19 cellular contexts compared by ENCODE assay signal in the genomic region with DNA sequence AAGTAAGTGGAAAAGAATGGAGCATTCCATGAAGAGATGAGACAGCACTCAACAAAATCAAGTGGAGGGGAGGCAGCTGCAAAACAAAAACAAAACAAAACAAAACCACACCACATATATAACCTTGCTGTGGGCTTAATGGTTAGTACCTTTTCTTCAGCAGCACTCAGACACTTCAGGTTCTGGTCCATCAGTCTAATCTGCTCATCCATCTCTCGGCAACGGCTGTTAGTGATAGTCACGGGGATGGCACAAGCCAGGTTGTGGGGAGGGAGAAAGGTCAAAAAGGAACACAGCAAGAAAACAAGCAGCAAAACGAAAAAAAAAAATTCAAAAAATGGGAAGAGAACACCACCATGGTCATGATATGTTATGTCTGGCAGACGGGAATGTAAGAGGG. TPM values are rescaled to one million over a fixed set of nuclear protein-coding genes. Genes with fewer than 3 reads are reported as not detected.
DNase-seq lines count a peak whose midpoint lies in the region; ATAC-seq lines count a peak whose summit lies in the region.
"Had no signal": no experiment of that assay in that cellular context is flagged by ENCODE, and none has a peak within 500 bp of the region (broad histone marks: within the 10 kb centered on the region; RNA-seq: fewer than 3 reads in every experiment).

No MANE protein-coding gene starts in this region.

- no peak overlapping the region for H3K4me2 ChIP-seq in mesenchymal stem cell (ENCODE audit: low read length, poor library complexity, severe bottlenecking)

- H3K36me3 Mint-ChIP-seq in activated naive CD4-positive, alpha-beta T cell treated with anti-CD3 and anti-CD28 coated beads, Interleukin-2, amount 50 U/mL, for 72 hours = peaks cover 30 to 72% of the 10 kb centered on the region in 2 donors
- H3K36me3 Mint-ChIP-seq in activated T-helper 2 cell treated with anti-CD3 and anti-CD28 coated beads, Interferon-gamma antibody, Interleukin-2, Interleukin-4, amounts not matched to agents 10 μg/mL and 5 μg/mL and 100 μg/mL, durations not matched to agents 14 hours and 24 hours and 36 hours (ENCODE audit: low read depth) = peaks cover 82% of the 10 kb centered on the region

- no peaks in the 10 kb centered on the region for H3K9me3 ChIP-seq in mesenchymal stem cell (ENCODE audit: control insufficient read depth, low read length)
- H3K9me3 ChIP-seq: MG63, thoracic aorta had no signal

- H2AK5ac ChIP-seq in mesenchymal stem cell (ENCODE audit: low read length, severe bottlenecking) = no peak overlapping the region

- H2BK120ac ChIP-seq in mesenchymal stem cell (ENCODE audit: low read depth, low read length) = no peak overlapping the region

- no peak overlapping the region for H2AFZ ChIP-seq in mesenchymal stem cell (ENCODE audit: low read depth, low read length)

- peaks cover 41% of the 10 kb centered on the region for H3K4me1 Mint-ChIP-seq in activated T-helper 2 cell treated with anti-CD3 and anti-CD28 coated beads, Interferon-gamma antibody, Interleukin-2, Interleukin-4, amounts not matched to agents 10 μg/mL and 5 μg/mL and 100 μg/mL, durations not matched to agents 14 hours and 24 hours and 36 hours (ENCODE audit: low read depth)
- peaks cover 65% of the 10 kb centered on the region for H3K4me1 Mint-ChIP-seq in stimulated activated naive CD8-positive, alpha-beta T cell treated with anti-CD3 and anti-CD28 coated beads, Interleukin-15, amount 100 ng/mL, for 72 hours

- intact Hi-C loops in activated T-helper 2 cell treated with anti-CD3 and anti-CD28 coated beads, Interferon-gamma antibody, Interleukin-2, Interleukin-4, amounts not matched to agents 10 μg/mL and 5 μg/mL and 100 μg/mL, durations not matched to agents 14 hours and 24 hours and 36 hours (cut with micrococcal nuclease) = loop anchor here (1.0 to 2.0 kb wide), 2 partner anchors 10 to 15 kb away; no protein-coding TSS in a partner anchor

- H3K27ac Mint-ChIP-seq in activated naive CD4-positive, alpha-beta T cell treated with anti-CD3 and anti-CD28 coated beads, Interleukin-2, amount 50 U/mL, for 72 hours = peak overlapping the region; percentile 94 to 97
- peak overlapping the region; percentile 79 for H3K27ac Mint-ChIP-seq in activated T-helper 2 cell treated with anti-CD3 and anti-CD28 coated beads, Interferon-gamma antibody, Interleukin-2, Interleukin-4, amounts not matched to agents 10 μg/mL and 5 μg/mL and 100 μg/mL, durations not matched to agents 14 hours and 24 hours and 36 hours
- peak overlapping the region; percentile 1 to 93 for H3K27ac Mint-ChIP-seq in stimulated activated naive CD8-positive, alpha-beta T cell treated with anti-CD3 and anti-CD28 coated beads, Interleukin-15, amount 100 ng/mL, for 72 hours

- no peak for DNase-seq in activated naive CD4-positive, alpha-beta T cell treated with anti-CD3 and anti-CD28 coated beads, Interleukin-2, amount 50 U/mL, for 72 hours (ENCODE audit: low spot score in 2 of 2)
- no peak for DNase-seq in activated naive CD4-positive, alpha-beta T cell treated with Interleukin-2 at 50 U/mL for 16 hours
- no peak for DNase-seq in activated T-helper 2 cell treated with anti-CD3 and anti-CD28 coated beads, Interferon-gamma antibody, Interleukin-2, Interleukin-4, amounts not matched to agents 10 μg/mL and 5 μg/mL and 100 μg/mL, durations not matched to agents 14 hours and 24 hours and 36 hours (ENCODE audit: low spot score)
- DNase-seq in mesenchymal stem cell (no peak), A172 (ENCODE audit: low spot score) (no peak), hepatic stellate cell (ENCODE audit: low spot score) (no peak)
- no peak for DNase-seq in stimulated activated naive CD8-positive, alpha-beta T cell treated with anti-CD3 and anti-CD28 coated beads, Interleukin-15, amount 100 ng/mL, for 72 hours
- DNase-seq: foreskin fibroblast, MG63, NCI-H1694, NCI-H774, OCI-M1, retina, SHP77 had no signal

- H3K9ac ChIP-seq in mesenchymal stem cell (ENCODE audit: low read length) = peak overlapping the region; percentile 42

- 98% methylated on average over 5 of the region's 5 CpGs for WGBS in mesenchymal stem cell

- H3K14ac ChIP-seq in mesenchymal stem cell (ENCODE audit: low read length in 2 of 2) = no peak overlapping the region

- H3K9me3 Mint-ChIP-seq in activated naive CD4-positive, alpha-beta T cell treated with anti-CD3 and anti-CD28 coated beads, Interleukin-2, amount 50 U/mL, for 72 hours = no peaks in the 10 kb centered on the region
- no peaks in the 10 kb centered on the region for H3K9me3 Mint-ChIP-seq in activated T-helper 2 cell treated with anti-CD3 and anti-CD28 coated beads, Interferon-gamma antibody, Interleukin-2, Interleukin-4, amounts not matched to agents 10 μg/mL and 5 μg/mL and 100 μg/mL, durations not matched to agents 14 hours and 24 hours and 36 hours
- no peaks in the 10 kb centered on the region for H3K9me3 Mint-ChIP-seq in stimulated activated naive CD8-positive, alpha-beta T cell treated with anti-CD3 and anti-CD28 coated beads, Interleukin-15, amount 100 ng/mL, for 72 hours
- H3K9me3 Mint-ChIP-seq: IgD-negative memory B cell had no signal

- peaks cover 21% of the 10 kb centered on the region for H3K79me1 ChIP-seq in mesenchymal stem cell (replicated peaks; ENCODE audit: low read length, poor library complexity, severe bottlenecking)

- no peak overlapping the region for H4K8ac ChIP-seq in mesenchymal stem cell (ENCODE audit: low read length)

- peaks cover 2% of the 10 kb centered on the region for H3K4me1 ChIP-seq in mesenchymal stem cell (ENCODE audit: control insufficient read depth, insufficient read depth, low read depth, low read length)

- H3K4ac ChIP-seq in mesenchymal stem cell (ENCODE audit: low read depth in 1 of 2, low read length in 2 of 2) = no peak overlapping the region

- no peak overlapping the region for H2BK12ac ChIP-seq in mesenchymal stem cell (ENCODE audit: low read length in 2 of 2)

- no peak overlapping the region for H2BK5ac ChIP-seq in mesenchymal stem cell (ENCODE audit: low read depth, low read length, poor library complexity, severe bottlenecking)

- H3K27ac ChIP-seq in mesenchymal stem cell (ENCODE audit: low read length, poor library complexity, severe bottlenecking) = no peak overlapping the region
- H3K27ac ChIP-seq: coronary artery, thoracic aorta had no signal

- no peak overlapping the region for H3K18ac ChIP-seq in mesenchymal stem cell (ENCODE audit: low read depth in 1 of 2, low read length in 2 of 2)

- no peak overlapping the region for H3K4me3 ChIP-seq in mesenchymal stem cell (ENCODE audit: insufficient read depth in 1 of 2, low read depth in 1 of 2, low read length in 2 of 2)
- H3K4me3 ChIP-seq: coronary artery, MG63, thoracic aorta had no signal

- no peaks in the 10 kb centered on the region for H3K27me3 ChIP-seq in mesenchymal stem cell (ENCODE audit: control insufficient read depth in 1 of 2, insufficient read depth in 1 of 2, low read length in 2 of 2)
- H3K27me3 ChIP-seq: MG63 had no signal

- no peak for ATAC-seq in activated naive CD4-positive, alpha-beta T cell treated with anti-CD3 and anti-CD28 coated beads, Interleukin-2, amount 50 U/mL, for 72 hours
- no peak for ATAC-seq in stimulated activated naive CD8-positive, alpha-beta T cell treated with anti-CD3 and anti-CD28 coated beads, Interleukin-15, amount 100 ng/mL, for 72 hours
- ATAC-seq in HG03439 (IDR thresholded peaks at IDR 0.05; ENCODE audit: unreplicated experiment) = no peak

- no peak overlapping the region for H4K91ac ChIP-seq in mesenchymal stem cell (ENCODE audit: low read length)

- H2BK15ac ChIP-seq in mesenchymal stem cell (ENCODE audit: low read depth, poor library complexity, severe bottlenecking) = no peak overlapping the region

- H3K36me3 ChIP-seq in mesenchymal stem cell (ENCODE audit: control insufficient read depth in 1 of 2, insufficient read depth in 2 of 2, low read depth in 1 of 2, low read length in 2 of 2) = peaks cover 46 to 80% of the 10 kb centered on the region in 2 experiments

- no peak overlapping the region for H3K23ac ChIP-seq in mesenchymal stem cell (ENCODE audit: low read length in 2 of 2)

- H3K4me3 Mint-ChIP-seq in activated T-helper 2 cell treated with anti-CD3 and anti-CD28 coated beads, Interferon-gamma antibody, Interleukin-2, Interleukin-4, amounts not matched to agents 10 μg/mL and 5 μg/mL and 100 μg/mL, durations not matched to agents 14 hours and 24 hours and 36 hours (ENCODE audit: low read depth) = no peak overlapping the region
- H3K4me3 Mint-ChIP-seq in stimulated activated naive CD8-positive, alpha-beta T cell treated with anti-CD3 and anti-CD28 coated beads, Interleukin-15, amount 100 ng/mL, for 72 hours = peak overlapping the region in 1 of 2 donors; percentile 5
- H3K4me3 Mint-ChIP-seq: IgD-negative memory B cell had no signal

- no peaks in the 10 kb centered on the region for H3K27me3 Mint-ChIP-seq in activated T-helper 2 cell treated with anti-CD3 and anti-CD28 coated beads, Interferon-gamma antibody, Interleukin-2, Interleukin-4, amounts not matched to agents 10 μg/mL and 5 μg/mL and 100 μg/mL, durations not matched to agents 14 hours and 24 hours and 36 hours (ENCODE audit: low read depth)
- no peaks in the 10 kb centered on the region for H3K27me3 Mint-ChIP-seq in stimulated activated naive CD8-positive, alpha-beta T cell treated with anti-CD3 and anti-CD28 coated beads, Interleukin-15, amount 100 ng/mL, for 72 hours
- H3K27me3 Mint-ChIP-seq: IgD-negative memory B cell had no signal

RNA-seq across cellular contexts. Expression of gene NUP210L, which starts 17.0 kb away (rescaled TPM):
- total RNA-seq in activated naive CD4-positive, alpha-beta T cell treated with anti-CD3 and anti-CD28 coated beads, Interleukin-2, amount 50 U/mL, for 72 hours = under 1 TPM; 0.10 to 0.11 TPM
- total RNA-seq in activated T-helper 2 cell treated with anti-CD3 and anti-CD28 coated beads, Interferon-gamma antibody, Interleukin-2, Interleukin-4, amounts not matched to agents 10 μg/mL and 5 μg/mL and 100 μg/mL, durations not matched to agents 14 hours and 24 hours and 36 hours = 0.05 and 0.07 TPM in 2 replicates
- 0.01 TPM for polyA plus RNA-seq in mesenchymal stem cell (2013, experiment 1 of 2)
- polyA plus RNA-seq in mesenchymal stem cell (2013, experiment 2 of 2) = 0.01 TPM
- total RNA-seq in A172 (2014; rRNA removed; shearing (Covaris generic)) = not detected in 2 replicates
- polyA plus RNA-seq: IgD-negative memory B cell had no signal

RNA-seq across cellular contexts. Expression of gene TPM3, which starts 20.0 kb away (rescaled TPM):
- total RNA-seq in activated naive CD4-positive, alpha-beta T cell treated with anti-CD3 and anti-CD28 coated beads, Interleukin-2, amount 50 U/mL, for 72 hours = 100 to 1,000 TPM; 373 to 610 TPM
- 696 and 759 TPM in 2 replicates for total RNA-seq in activated T-helper 2 cell treated with anti-CD3 and anti-CD28 coated beads, Interferon-gamma antibody, Interleukin-2, Interleukin-4, amounts not matched to agents 10 μg/mL and 5 μg/mL and 100 μg/mL, durations not matched to agents 14 hours and 24 hours and 36 hours
- polyA plus RNA-seq in mesenchymal stem cell (2013, experiment 1 of 2) = 332 TPM
- polyA plus RNA-seq in mesenchymal stem cell (2013, experiment 2 of 2) = 336 TPM
- 1,673 and 1,769 TPM in 2 replicates for total RNA-seq in A172 (2014; rRNA removed; shearing (Covaris generic))

RNA-seq across cellular contexts. Expression of gene CFAP141, which starts 34.3 kb away (rescaled TPM):
- total RNA-seq in activated naive CD4-positive, alpha-beta T cell treated with anti-CD3 and anti-CD28 coated beads, Interleukin-2, amount 50 U/mL, for 72 hours = not detected
- total RNA-seq in activated T-helper 2 cell treated with anti-CD3 and anti-CD28 coated beads, Interferon-gamma antibody, Interleukin-2, Interleukin-4, amounts not matched to agents 10 μg/mL and 5 μg/mL and 100 μg/mL, durations not matched to agents 14 hours and 24 hours and 36 hours = not detected in 2 replicates
- polyA plus RNA-seq in mesenchymal stem cell (2013, experiment 1 of 2) = not detected
- polyA plus RNA-seq in mesenchymal stem cell (2013, experiment 2 of 2) = not detected
- not detected in 2 replicates for total RNA-seq in A172 (2014; rRNA removed; shearing (Covaris generic))
- total RNA-seq: activated CD8-positive, alpha-beta memory T cell treated with anti-CD3 and anti-CD28 coated beads for 36 hours; thoracic aorta had no signal
- polyA plus RNA-seq: IgD-negative memory B cell had no signal

RNA-seq across cellular contexts. Expression of gene UBAP2L, which starts 48.9 kb away (rescaled TPM):
- 100 to 1,000 TPM; 188 to 240 TPM for total RNA-seq in activated naive CD4-positive, alpha-beta T cell treated with anti-CD3 and anti-CD28 coated beads, Interleukin-2, amount 50 U/mL, for 72 hours
- 259 and 263 TPM in 2 replicates for total RNA-seq in activated T-helper 2 cell treated with anti-CD3 and anti-CD28 coated beads, Interferon-gamma antibody, Interleukin-2, Interleukin-4, amounts not matched to agents 10 μg/mL and 5 μg/mL and 100 μg/mL, durations not matched to agents 14 hours and 24 hours and 36 hours
- 174 TPM for polyA plus RNA-seq in mesenchymal stem cell (2013, experiment 1 of 2)
- polyA plus RNA-seq in mesenchymal stem cell (2013, experiment 2 of 2) = 166 TPM
- 116 and 148 TPM in 2 replicates for total RNA-seq in A172 (2014; rRNA removed; shearing (Covaris generic))
